Comparison of ENCODE assay signal across 8 cellular contexts in genomic region chrX:22748093-22748999, GRCh38.
DNase-seq lines count a peak whose midpoint lies in the region; ATAC-seq and TF ChIP-seq lines count a peak whose summit lies in the region.

No MANE protein-coding gene starts in this region.

- H3K9me3 Mint-ChIP-seq in H9 (peaks cover 3 to 20% of the 10 kb centered on the region in 2 experiments; a peak in 4 of 5 replicates), T-cell (no peaks in the 10 kb centered on the region)

- no CpG with 5 or more reads among the region's 7 CpGs for WGBS in H9 (ENCODE audit: extremely low coverage, insufficient read length, low lambda C conversion rate)
- WGBS in mammary epithelial cell (ENCODE audit: low coverage, missing lambda C conversion rate) = 13% methylated on average over 7 of the region's 7 CpGs

- H3K9me3 ChIP-seq in H9 (ENCODE audit: control insufficient read depth, low read depth, low read length) (no peaks in the 10 kb centered on the region), mammary epithelial cell (replicated peaks; ENCODE audit: insufficient read depth, low read length) (no peaks in the 10 kb centered on the region)

- H3K27ac ChIP-seq in H9 (ENCODE audit: insufficient read length, low read depth, low read length) = no peak overlapping the region
- H3K27ac ChIP-seq in mammary epithelial cell (ENCODE audit: insufficient read depth, low read depth, low read length) = no peak overlapping the region

- POLR2A ChIA-PET in T-cell (lab: Charles Lee) = interaction anchor here in 1 of 2 donors (0.7 kb wide), 1 partner anchor 241 kb away, joined by 3 read pairs; no protein-coding TSS in a partner anchor

- H3K4me1 Mint-ChIP-seq in H9 (peaks cover 3 to 5% of the 10 kb centered on the region in 2 experiments; a peak in 3 of 4 replicates), T-cell (no peaks in the 10 kb centered on the region)

- no peak overlapping the region for H3K27ac Mint-ChIP-seq in H9
- H3K27ac Mint-ChIP-seq in T-cell = no peak overlapping the region

- H3K36me3 Mint-ChIP-seq in H9 (ENCODE audit: insufficient read depth in 1 of 3, low read depth in 3 of 3) (no peaks in the 10 kb centered on the region; a peak in 1 of 7 replicates), T-cell (no peaks in the 10 kb centered on the region)

- no peak overlapping the region for H3K4me2 ChIP-seq in H9 (ENCODE audit: insufficient read depth, insufficient read length, low read length)
- no peak overlapping the region for H3K4me2 ChIP-seq in mammary epithelial cell (ENCODE audit: insufficient read depth, low read depth, low read length)

- H3K9ac ChIP-seq in H9 (ENCODE audit: extremely low read depth, insufficient read length, low read length) (no peak overlapping the region), mammary epithelial cell (ENCODE audit: insufficient read depth, low read length) (no peak overlapping the region)

- no peak overlapping the region for H2BK15ac ChIP-seq in H9 (ENCODE audit: low read depth, low read length)

- no peak overlapping the region for H3K4ac ChIP-seq in H9 (ENCODE audit: low read depth, low read length)

- no peak overlapping the region for H3K4me3 ChIP-seq in mammary epithelial cell (replicated peaks in 1 of 3; ENCODE audit: insufficient read depth in 1 of 3, low read depth in 2 of 3, low read length in 3 of 3)

- no peak overlapping the region for H3K14ac ChIP-seq in H9 (ENCODE audit: insufficient read depth, low read length)

- no peak overlapping the region for H2BK120ac ChIP-seq in H9 (ENCODE audit: low read depth, low read length, poor library complexity, severe bottlenecking)

- intact Hi-C loops in mammary epithelial cell (cut with micrococcal nuclease) = loop anchor here (1.0 to 5.0 kb wide), 4 partner anchors 351 to 1154 kb away; no protein-coding TSS in a partner anchor

- TF ChIP-seq CTCF in H9 (conservative IDR thresholded peaks at IDR 0.05) = peak; percentile 89
- TF ChIP-seq CTCF in mammary epithelial cell (conservative IDR thresholded peaks at IDR 0.05 in 1 of 2, IDR thresholded peaks at IDR 0.05 in 1 of 2; ENCODE audit: extremely low read depth in 1 of 2, insufficient read depth in 1 of 2, low read depth in 1 of 2, low read length in 2 of 2) = peak; percentile 73 to 84

- no peak overlapping the region for H2AK5ac ChIP-seq in H9 (ENCODE audit: insufficient read length, low read length)

- H4K5ac ChIP-seq in H9 (ENCODE audit: insufficient read length, low read depth, low read length) = no peak overlapping the region

- H3K23me2 ChIP-seq in H9 (ENCODE audit: insufficient read length, low read depth, low read length, poor library complexity, severe bottlenecking) = no peaks in the 10 kb centered on the region

- no peak overlapping the region for H3K4me3 Mint-ChIP-seq in H9
- H3K4me3 Mint-ChIP-seq in T-cell = no peak overlapping the region

- DNase-seq in GM03348 (ENCODE audit: low spot score) (peak; percentile 29), H9 (peak; percentile 53), NAMALWA (ENCODE audit: low spot score) (peak; percentile 67), T-cell (peak in 22 of 34 experiments; percentile 0 to 39 (median 8)), mammary epithelial cell (peak; percentile 25), islet precursor cell (peak; percentile 62)
- DNase-seq in stimulated activated CD4-positive, alpha-beta T cell treated with anti-CD3 and anti-CD28 coated beads, TNF-alpha, amount 100 ng/mL, for 24 hours (ENCODE audit: low read depth in 3 of 3) = peak; percentile 0 to 22 (median 5)

- H2BK12ac ChIP-seq in H9 (ENCODE audit: insufficient read length, low read depth, low read length) = no peak overlapping the region

- H3K56ac ChIP-seq in H9 (ENCODE audit: insufficient read length, low read depth, low read length) = no peak overlapping the region

- H2BK20ac ChIP-seq in H9 (ENCODE audit: low read depth, low read length, poor library complexity, severe bottlenecking) = no peak overlapping the region

- H3K27me3 ChIP-seq in H9 (ENCODE audit: insufficient read depth, low read length) (no peaks in the 10 kb centered on the region), mammary epithelial cell (ENCODE audit: insufficient read depth, low read length) (peaks cover 4% of the 10 kb centered on the region)

- dilution Hi-C loops in mammary epithelial cell (cut with HindIII; ENCODE audit: low sequenced_read_pairs) = no loop called here

- H4K91ac ChIP-seq in H9 (ENCODE audit: insufficient read length, low read depth, low read length) = no peak overlapping the region

- no TSS peak for BruUV-seq in mammary epithelial cell (replicated peaks; lab: Mats Ljungman, UMichigan)

- H2AFZ ChIP-seq in H9 (ENCODE audit: low read length) (no peak overlapping the region), mammary epithelial cell (ENCODE audit: low read depth, low read length) (no peak overlapping the region)

- no peak overlapping the region for H3T11ph ChIP-seq in H9 (ENCODE audit: low read length)

- H3K27me3 Mint-ChIP-seq in H9 (ENCODE audit: low read depth) (no peaks in the 10 kb centered on the region), T-cell (peaks cover 0 to 11% of the 10 kb centered on the region in 2 donors)

- no peaks in the 10 kb centered on the region for H3K36me3 ChIP-seq in mammary epithelial cell (ENCODE audit: insufficient read depth, low read length)

- H4K20me1 ChIP-seq in H9 (ENCODE audit: control insufficient read depth, insufficient read depth, insufficient read length) = no peaks in the 10 kb centered on the region
- no peaks in the 10 kb centered on the region for H4K20me1 ChIP-seq in mammary epithelial cell (ENCODE audit: insufficient read depth, low read length)

- CTCF ChIA-PET in T-cell (lab: Charles Lee) = interaction anchor here (0.6 to 1.3 kb wide), 7 partner anchors 9 to 763 kb away, joined by 3 to 9 read pairs (median 4); no protein-coding TSS in a partner anchor
- CTCF ChIA-PET in mammary epithelial cell (lab: Charles Lee; ENCODE audit: low non-redundant PET) = interaction anchor here (0.5 to 0.6 kb wide), 3 partner anchors 111 to 613 kb away, joined by 3 to 9 read pairs (median 3); no protein-coding TSS in a partner anchor

- in situ Hi-C loops in mammary epithelial cell (cut with MboI; ENCODE audit: low sequenced_read_pairs in 2 of 2) = no loop called here

- H3K23ac ChIP-seq in H9 (ENCODE audit: insufficient read length, low read depth, low read length) = no peak overlapping the region

- H3K4me1 ChIP-seq in H9 (ENCODE audit: insufficient read depth, low read length) = no peaks in the 10 kb centered on the region
- H3K4me1 ChIP-seq in mammary epithelial cell (ENCODE audit: insufficient read depth, low read length) = no peaks in the 10 kb centered on the region

- H4K8ac ChIP-seq in H9 (replicated peaks; ENCODE audit: insufficient read length, low read depth, low read length) = no peak overlapping the region

- H3K79me2 ChIP-seq in H9 (ENCODE audit: insufficient read depth, low read length) (no peaks in the 10 kb centered on the region), mammary epithelial cell (ENCODE audit: insufficient read depth, low read length) (no peaks in the 10 kb centered on the region)

- H2BK5ac ChIP-seq in H9 (ENCODE audit: insufficient read length, low read length) = no peak overlapping the region

- no peaks in the 10 kb centered on the region for H3K79me1 ChIP-seq in H9 (ENCODE audit: insufficient read depth, low read depth, low read length, poor library complexity, severe bottlenecking)

- ATAC-seq in T-cell (replicated peaks in 1 of 4) (peak in 2 of 4 experiments; percentile 35 to 37), HG03460 (IDR thresholded peaks at IDR 0.05; ENCODE audit: unreplicated experiment) (no peak)

- H3K18ac ChIP-seq in H9 (ENCODE audit: insufficient read length, low read depth, low read length) = no peak overlapping the region

Comparison
In these comparisons a context has a peak if more than half of its experiments do, and no peak if none do; other contexts are left out.
1. DNase-seq: peak in every context shown above with its lines; median percentile 67 in NAMALWA; 62 in islet precursor cell; 53 in H9; 29 in GM03348; 25 in mammary epithelial cell; 8 in T-cell; 5 in stimulated activated CD4-positive, alpha-beta T cell treated with anti-CD3 and anti-CD28 coated beads, TNF-alpha, amount 100 ng/mL, for 24 hours.